In the genomic region with DNA sequence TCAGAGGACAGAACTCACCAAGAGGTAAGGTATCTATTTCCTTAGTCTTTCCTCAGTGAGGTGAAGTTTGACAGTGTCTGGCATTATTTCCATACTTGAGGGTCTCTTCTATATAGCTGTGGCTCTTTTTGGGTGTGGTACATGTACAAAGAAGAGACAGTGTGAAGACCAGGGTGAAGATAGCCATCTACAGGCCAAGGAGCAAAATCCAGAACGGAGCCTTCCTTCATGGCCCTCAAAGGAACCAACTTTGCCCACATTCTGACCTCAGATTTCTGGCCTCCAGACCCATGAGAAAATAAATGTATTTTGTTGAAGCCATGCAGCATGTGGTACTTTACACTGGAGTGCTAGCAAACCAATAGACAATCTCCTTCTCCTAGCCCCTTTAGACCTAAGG, we compare ENCODE assay signal across 16 cellular contexts.
DNase-seq lines count a peak whose midpoint lies in the region; ATAC-seq and TF ChIP-seq lines count a peak whose summit lies in the region.
"Had no signal": no experiment of that assay in that cellular context is flagged by ENCODE, and none has a peak within 500 bp of the region (broad histone marks: within the 10 kb centered on the region; RNA-seq: fewer than 3 reads in every experiment).

No MANE protein-coding gene starts in this region.

- TF ChIP-seq CTCF in OCI-LY3 (IDR thresholded peaks at IDR 0.05; ENCODE audit: low read depth, low read length) = peak; percentile 52
- peak; percentile 26; the same call in 1 of the 2 replicates for TF ChIP-seq CTCF in WERI-Rb-1 (IDR thresholded peaks at IDR 0.05; ENCODE audit: low read depth, low read length)

- H3K27ac ChIP-seq in OCI-LY3 (ENCODE audit: low read length) = no peak overlapping the region
- H3K27ac ChIP-seq in WERI-Rb-1 = no peak overlapping the region
- no peak overlapping the region for H3K27ac ChIP-seq in aorta (ENCODE audit: low read depth in 1 of 2, low read length in 2 of 2)
- no peak overlapping the region for H3K27ac ChIP-seq in caudate nucleus (ENCODE audit: low read depth, low read length)
- H3K27ac ChIP-seq: C4-2B had no signal

- no peak overlapping the region for H3K4me3 ChIP-seq in OCI-LY3 (ENCODE audit: low read length)
- H3K4me3 ChIP-seq in WERI-Rb-1 (ENCODE audit: low read depth, low read length) = no peak overlapping the region
- no peak overlapping the region for H3K4me3 ChIP-seq in aorta (ENCODE audit: low read length in 2 of 2)

- H3K27me3 ChIP-seq in OCI-LY3 (ENCODE audit: low read depth, low read length) = no peaks in the 10 kb centered on the region
- no peaks in the 10 kb centered on the region for H3K27me3 ChIP-seq in WERI-Rb-1 (ENCODE audit: insufficient read depth, low read depth, severe bottlenecking)
- H3K27me3 ChIP-seq in aorta (ENCODE audit: control insufficient read depth in 1 of 2, insufficient read depth in 2 of 2, low read length in 1 of 2) = no peaks in the 10 kb centered on the region

- peak overlapping the region; percentile 40 for H3K4me2 ChIP-seq in OCI-LY3 (ENCODE audit: low read length)

- no peak for DNase-seq in activated naive CD8-positive, alpha-beta T cell treated with anti-CD3 and anti-CD28 coated beads, Interleukin-2, amount 50 U/mL, for 24 hours
- DNase-seq in WERI-Rb-1 = no peak
- DNase-seq in aorta = no peak
- no peak for DNase-seq in natural killer cell treated with Interleukin-12 subunit alpha and Interleukin-12 subunit beta and Interleukin-15 and Interleukin-18, amount 100 ng/mL, for 72 hours (ENCODE audit: low spot score)
- no peak for DNase-seq in caudate nucleus (lab: John Stamatoyannopoulos, UW)
- DNase-seq in stimulated activated CD4-positive, alpha-beta T cell treated with anti-CD3 and anti-CD28 coated beads, Interleukin-4, amount 100 ng/mL, for 1 hour = no peak
- DNase-seq: 8988T, Karpas-422, MM.1S, NCI-H1105 treated with DMSO at 0.1 percent for 48 hours, NCI-H187 treated with DMSO at 0.1 percent for 48 hours, NCI-H82, SIG-M5 had no signal

- H3K4me3 Mint-ChIP-seq in activated naive CD8-positive, alpha-beta T cell = no peak overlapping the region
- H3K4me3 Mint-ChIP-seq in activated naive CD8-positive, alpha-beta T cell treated with anti-CD3 and anti-CD28 coated beads, Interleukin-2, amount 50 U/mL, for 24 hours = no peak overlapping the region
- H3K4me3 Mint-ChIP-seq in natural killer cell treated with Interleukin-12 subunit alpha and Interleukin-12 subunit beta and Interleukin-15 and Interleukin-18, amount 100 ng/mL, for 72 hours = no peak overlapping the region

- H3K9me3 Mint-ChIP-seq in activated naive CD8-positive, alpha-beta T cell (ENCODE audit: low read depth) = no peaks in the 10 kb centered on the region
- H3K9me3 Mint-ChIP-seq in activated naive CD8-positive, alpha-beta T cell treated with anti-CD3 and anti-CD28 coated beads, Interleukin-2, amount 50 U/mL, for 24 hours = no peaks in the 10 kb centered on the region
- peaks cover 2% of the 10 kb centered on the region for H3K9me3 Mint-ChIP-seq in natural killer cell treated with Interleukin-12 subunit alpha and Interleukin-12 subunit beta and Interleukin-15 and Interleukin-18, amount 100 ng/mL, for 72 hours

- H3K4me1 Mint-ChIP-seq in activated naive CD8-positive, alpha-beta T cell (ENCODE audit: low read depth) = peaks cover 34% of the 10 kb centered on the region
- peaks cover 12% of the 10 kb centered on the region for H3K4me1 Mint-ChIP-seq in activated naive CD8-positive, alpha-beta T cell treated with anti-CD3 and anti-CD28 coated beads, Interleukin-2, amount 50 U/mL, for 24 hours
- no peaks in the 10 kb centered on the region for H3K4me1 Mint-ChIP-seq in natural killer cell treated with Interleukin-12 subunit alpha and Interleukin-12 subunit beta and Interleukin-15 and Interleukin-18, amount 100 ng/mL, for 72 hours (ENCODE audit: low read depth in 2 of 2)

- H3K4me1 ChIP-seq in OCI-LY3 (ENCODE audit: low read length) = peaks cover 14% of the 10 kb centered on the region
- H3K4me1 ChIP-seq in aorta (ENCODE audit: control insufficient read depth in 1 of 2, insufficient read depth in 2 of 2, low read length in 2 of 2) = no peaks in the 10 kb centered on the region

- no peaks in the 10 kb centered on the region for H3K79me2 ChIP-seq in OCI-LY3 (ENCODE audit: low read length)

- ATAC-seq in activated naive CD8-positive, alpha-beta T cell treated with anti-CD3 and anti-CD28 coated beads, Interleukin-2, amount 50 U/mL, for 24 hours = no peak
- peak; percentile 41 for ATAC-seq in aorta (ENCODE audit: low FRiP score)
- no peak for ATAC-seq in natural killer cell treated with Interleukin-12 subunit alpha and Interleukin-12 subunit beta and Interleukin-15 and Interleukin-18, amount 100 ng/mL, for 72 hours

- no peaks in the 10 kb centered on the region for H3K27me3 Mint-ChIP-seq in activated naive CD8-positive, alpha-beta T cell
- no peaks in the 10 kb centered on the region for H3K27me3 Mint-ChIP-seq in activated naive CD8-positive, alpha-beta T cell treated with anti-CD3 and anti-CD28 coated beads, Interleukin-2, amount 50 U/mL, for 24 hours
- H3K27me3 Mint-ChIP-seq in natural killer cell treated with Interleukin-12 subunit alpha and Interleukin-12 subunit beta and Interleukin-15 and Interleukin-18, amount 100 ng/mL, for 72 hours = no peaks in the 10 kb centered on the region

- no peaks in the 10 kb centered on the region for H4K20me1 ChIP-seq in OCI-LY3 (ENCODE audit: insufficient read depth, low read length)

- 0 out of 2 replicates have a peak overlapping the region, but pooled peaks have one; percentile 35 for H2AFZ ChIP-seq in OCI-LY3 (ENCODE audit: low read depth, low read length)

- H3K9me3 ChIP-seq in OCI-LY3 (ENCODE audit: insufficient read depth, low read length) = no peaks in the 10 kb centered on the region
- no peaks in the 10 kb centered on the region for H3K9me3 ChIP-seq in WERI-Rb-1 (ENCODE audit: severe bottlenecking)
- H3K9me3 ChIP-seq in aorta (ENCODE audit: control insufficient read depth, low read length) = no peaks in the 10 kb centered on the region

- WGBS in aorta, 2 donors = 100% methylated on average over 1 of the region's 1 CpG

- intact Hi-C loops in aorta (cut with DNase I) = no loop called here

- H3K9ac ChIP-seq in OCI-LY3 (ENCODE audit: low read length) = no peak overlapping the region

- H3K36me3 Mint-ChIP-seq in activated naive CD8-positive, alpha-beta T cell = peaks cover 2% of the 10 kb centered on the region
- no peaks in the 10 kb centered on the region for H3K36me3 Mint-ChIP-seq in activated naive CD8-positive, alpha-beta T cell treated with anti-CD3 and anti-CD28 coated beads, Interleukin-2, amount 50 U/mL, for 24 hours (ENCODE audit: low read depth)
- no peaks in the 10 kb centered on the region for H3K36me3 Mint-ChIP-seq in natural killer cell treated with Interleukin-12 subunit alpha and Interleukin-12 subunit beta and Interleukin-15 and Interleukin-18, amount 100 ng/mL, for 72 hours

- H3K36me3 ChIP-seq in OCI-LY3 (replicated peaks; ENCODE audit: low read depth, low read length) (no peaks in the 10 kb centered on the region), WERI-Rb-1 (no peaks in the 10 kb centered on the region), aorta (ENCODE audit: control insufficient read depth in 1 of 2, insufficient read depth in 2 of 2, low read length in 1 of 2) (no peaks in the 10 kb centered on the region)

- peak overlapping the region; percentile 34 for H3K27ac Mint-ChIP-seq in activated naive CD8-positive, alpha-beta T cell
- H3K27ac Mint-ChIP-seq in activated naive CD8-positive, alpha-beta T cell treated with anti-CD3 and anti-CD28 coated beads, Interleukin-2, amount 50 U/mL, for 24 hours = no peak overlapping the region
- no peak overlapping the region for H3K27ac Mint-ChIP-seq in natural killer cell treated with Interleukin-12 subunit alpha and Interleukin-12 subunit beta and Interleukin-15 and Interleukin-18, amount 100 ng/mL, for 72 hours
